ENCODE assay signal across 29 cellular contexts in genomic region chr2:190339394-190339793, GRCh38.
"Had no signal": no experiment of that assay in that cellular context is flagged by ENCODE, and none has a peak within 500 bp of the region (broad histone marks: within the 10 kb centered on the region; RNA-seq: fewer than 3 reads in every experiment).

No MANE protein-coding gene starts in this region.

- H3K4me3 ChIP-seq: colonic mucosa, coronary artery, dorsolateral prefrontal cortex, esophagus muscularis mucosa, esophagus squamous epithelium, gastrocnemius medialis, gastroesophageal sphincter, heart left ventricle, heart right ventricle had no signal

- H3K27me3 Mint-ChIP-seq: dendritic cell treated with granulocyte-macrophage colony-stimulating factor and Interleukin-4, amounts not matched to agents 40 ng/mL and 50 ng/mL, for 4 days; effector memory CD8-positive, alpha-beta T cell had no signal

- H3K4me3 Mint-ChIP-seq: dendritic cell treated with granulocyte-macrophage colony-stimulating factor and Interleukin-4, amounts not matched to agents 40 ng/mL and 50 ng/mL, for 4 days; effector memory CD8-positive, alpha-beta T cell; endodermal cell had no signal

- H3K27me3 ChIP-seq: colonic mucosa, dorsolateral prefrontal cortex, esophagus muscularis mucosa, esophagus squamous epithelium, foreskin keratinocyte, gastrocnemius medialis, gastroesophageal sphincter, heart left ventricle, heart right ventricle had no signal

- H3K9me3 ChIP-seq: colonic mucosa, esophagus muscularis mucosa, esophagus squamous epithelium, gastrocnemius medialis, gastroesophageal sphincter, heart left ventricle had no signal

- H3K27ac ChIP-seq: colonic mucosa, coronary artery, epithelial cell of prostate, esophagus squamous epithelium, foreskin keratinocyte, gastrocnemius medialis, gastroesophageal sphincter, heart left ventricle, heart right ventricle had no signal

- H3K27ac Mint-ChIP-seq: dendritic cell treated with granulocyte-macrophage colony-stimulating factor and Interleukin-4, amounts not matched to agents 40 ng/mL and 50 ng/mL, for 4 days; endodermal cell had no signal

- H3K36me3 ChIP-seq: colonic mucosa, esophagus muscularis mucosa, esophagus squamous epithelium, gastrocnemius medialis, gastroesophageal sphincter, heart left ventricle, heart right ventricle had no signal

- H3K4me1 ChIP-seq: colonic mucosa had no signal

- DNase-seq: colonic mucosa; cortex of kidney; dermis blood vessel endothelial cell; dorsolateral prefrontal cortex; effector CD4-positive, alpha-beta T cell; effector CD8-positive, alpha-beta T cell; effector memory CD4-positive, alpha-beta T cell; effector memory CD8-positive, alpha-beta T cell; endodermal cell; erythroblast; esophagus squamous epithelium; foreskin fibroblast; foreskin keratinocyte; foreskin melanocyte; gastrocnemius medialis; glutamatergic neuron; head of caudate nucleus; heart left ventricle; heart right ventricle had no signal

- FAIRE-seq: colon, endometrium, endothelial cell of umbilical vein, frontal cortex had no signal

- H3K9me3 Mint-ChIP-seq: dendritic cell treated with granulocyte-macrophage colony-stimulating factor and Interleukin-4, amounts not matched to agents 40 ng/mL and 50 ng/mL, for 4 days; effector memory CD8-positive, alpha-beta T cell; endodermal cell had no signal

- ATAC-seq: effector memory CD8-positive, alpha-beta T cell; esophagus mucosa; foreskin keratinocyte; gastrocnemius medialis; gastroesophageal sphincter; heart left ventricle; heart right ventricle had no signal
